In genomic region chr4:164931551-164932324, GRCh38 we compare ENCODE assay signal across 1 cellular context.
TF ChIP-seq lines count a peak whose summit lies in the region.

No MANE protein-coding gene starts in this region.

TF ChIP-seq in GM23338, 12 proteins besides CTCF, POLR2A, EP300 and RAD21 (continued from another document):
- no peak for TF ChIP-seq STAT1 (IDR thresholded peaks at IDR 0.05; ENCODE audit: unreplicated experiment)
- no peak for TF ChIP-seq JUNB (IDR thresholded peaks at IDR 0.05; ENCODE audit: unreplicated experiment)
- TF ChIP-seq CREB1 (CRISPR knock-in tag; IDR thresholded peaks at IDR 0.05; ENCODE audit: low read depth): no peak
- TF ChIP-seq EZH2phosphoT487 (IDR thresholded peaks at IDR 0.05; ENCODE audit: unreplicated experiment): no peak
- TF ChIP-seq ETS1 (IDR thresholded peaks at IDR 0.05): no peak
- TF ChIP-seq ZNF114 (CRISPR knock-in tag; IDR thresholded peaks at IDR 0.05): no peak
- TF ChIP-seq, protein P1, sequence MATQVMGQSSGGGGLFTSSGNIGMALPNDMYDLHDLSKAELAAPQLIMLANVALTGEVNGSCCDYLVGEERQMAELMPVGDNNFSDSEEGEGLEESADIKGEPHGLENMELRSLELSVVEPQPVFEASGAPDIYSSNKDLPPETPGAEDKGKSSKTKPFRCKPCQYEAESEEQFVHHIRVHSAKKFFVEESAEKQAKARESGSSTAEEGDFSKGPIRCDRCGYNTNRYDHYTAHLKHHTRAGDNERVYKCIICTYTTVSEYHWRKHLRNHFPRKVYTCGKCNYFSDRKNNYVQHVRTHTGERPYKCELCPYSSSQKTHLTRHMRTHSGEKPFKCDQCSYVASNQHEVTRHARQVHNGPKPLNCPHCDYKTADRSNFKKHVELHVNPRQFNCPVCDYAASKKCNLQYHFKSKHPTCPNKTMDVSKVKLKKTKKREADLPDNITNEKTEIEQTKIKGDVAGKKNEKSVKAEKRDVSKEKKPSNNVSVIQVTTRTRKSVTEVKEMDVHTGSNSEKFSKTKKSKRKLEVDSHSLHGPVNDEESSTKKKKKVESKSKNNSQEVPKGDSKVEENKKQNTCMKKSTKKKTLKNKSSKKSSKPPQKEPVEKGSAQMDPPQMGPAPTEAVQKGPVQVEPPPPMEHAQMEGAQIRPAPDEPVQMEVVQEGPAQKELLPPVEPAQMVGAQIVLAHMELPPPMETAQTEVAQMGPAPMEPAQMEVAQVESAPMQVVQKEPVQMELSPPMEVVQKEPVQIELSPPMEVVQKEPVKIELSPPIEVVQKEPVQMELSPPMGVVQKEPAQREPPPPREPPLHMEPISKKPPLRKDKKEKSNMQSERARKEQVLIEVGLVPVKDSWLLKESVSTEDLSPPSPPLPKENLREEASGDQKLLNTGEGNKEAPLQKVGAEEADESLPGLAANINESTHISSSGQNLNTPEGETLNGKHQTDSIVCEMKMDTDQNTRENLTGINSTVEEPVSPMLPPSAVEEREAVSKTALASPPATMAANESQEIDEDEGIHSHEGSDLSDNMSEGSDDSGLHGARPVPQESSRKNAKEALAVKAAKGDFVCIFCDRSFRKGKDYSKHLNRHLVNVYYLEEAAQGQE (IDR thresholded peaks at IDR 0.05; ENCODE audit: unreplicated experiment): no peak
- TF ChIP-seq ZNF331 (CRISPR knock-in tag; IDR thresholded peaks at IDR 0.05; ENCODE audit: low read depth): no peak
